In genomic region chr17:69331746-69332145, GRCh38 we compare ENCODE assay signal across 26 cellular contexts.
"Had no signal": no experiment of that assay in that cellular context is flagged by ENCODE, and none has a peak within 500 bp of the region (broad histone marks: within the 10 kb centered on the region; RNA-seq: fewer than 3 reads in every experiment).

No MANE protein-coding gene starts in this region.

- DNase-seq: effector CD8-positive, alpha-beta T cell; endodermal cell; foreskin fibroblast; heart left ventricle; left cardiac atrium; left ventricle myocardium superior; lower lobe of right lung; natural killer cell; occipital lobe; ovary; posterior cingulate gyrus; psoas muscle; right cardiac atrium; sigmoid colon; stimulated activated CD4-positive, alpha-beta T cell treated with anti-CD3 and anti-CD28 coated beads, Interleukin-2, amount 100 ng/mL, for 24 hours; stimulated activated CD4-positive, alpha-beta T cell treated with anti-CD3 and anti-CD28 coated beads, Interleukin-4, amount 100 ng/mL, for 24 hours; stimulated activated naive CD4-positive, alpha-beta T cell treated with Interleukin-2 at 50 U/mL for 16 hours; stomach; thyroid gland; trophoblast cell had no signal

- ATAC-seq: esophagus mucosa; gastroesophageal sphincter; heart left ventricle; left cardiac atrium; left ventricle myocardium superior; lower lobe of right lung; natural killer cell; psoas muscle; right cardiac atrium; stimulated activated effector memory CD8-positive, alpha-beta T cell treated with anti-CD3 and anti-CD28 coated beads, Interleukin-12 subunit alpha, Interleukin-12 subunit beta, amount 100 ng/mL, for 72 hours had no signal

- H3K27ac ChIP-seq: epithelial cell of prostate, gastroesophageal sphincter, heart left ventricle, hepatocyte, lower lobe of right lung, ovary, psoas muscle, sigmoid colon, stomach, thyroid gland, vagina had no signal

- H3K4me1 ChIP-seq: lower lobe of right lung, psoas muscle, thyroid gland, vagina had no signal

- H3K9me3 ChIP-seq: gastroesophageal sphincter, heart left ventricle, lower lobe of right lung, ovary, psoas muscle, sigmoid colon, stomach, thyroid gland, vagina had no signal

- H3K4me3 ChIP-seq: gastroesophageal sphincter, heart left ventricle, hepatocyte, lower lobe of right lung, ovary, psoas muscle, sigmoid colon, stomach, thyroid gland, vagina had no signal

- H3K36me3 ChIP-seq: gastroesophageal sphincter, heart left ventricle, lower lobe of right lung, ovary, sigmoid colon, stomach, thyroid gland, vagina had no signal
